Comparison of ENCODE assay signal across 18 cellular contexts in genomic region chr17:41540921-41541625, GRCh38. TPM values are rescaled to one million over a fixed set of nuclear protein-coding genes. Genes with fewer than 3 reads are reported as not detected.
DNase-seq lines count a peak whose midpoint lies in the region; ATAC-seq and TF ChIP-seq lines count a peak whose summit lies in the region.
"Had no signal": no experiment of that assay in that cellular context is flagged by ENCODE, and none has a peak within 500 bp of the region (broad histone marks: within the 10 kb centered on the region; RNA-seq: fewer than 3 reads in every experiment).

No MANE protein-coding gene starts in this region.

- no peak overlapping the region for H3K56ac ChIP-seq in IMR-90 (ENCODE audit: extremely low read depth, insufficient read depth, low read length)

- H3K18ac ChIP-seq in IMR-90 (ENCODE audit: low read depth, low read length) = no peak overlapping the region

- TF ChIP-seq CTCF in IMR-90 (conservative IDR thresholded peaks at IDR 0.05; ENCODE audit: low read depth, low read length) = no peak
- TF ChIP-seq CTCF in VCaP (conservative IDR thresholded peaks at IDR 0.05) = no peak

- no peak overlapping the region for H4K8ac ChIP-seq in IMR-90 (ENCODE audit: low read depth in 2 of 2, low read length in 2 of 2)

- DNase-seq in IMR-90 = peak; percentile 32
- DNase-seq in islet precursor cell = peak; percentile 60
- DNase-seq in NCI-H1694 (lab: John Stamatoyannopoulos, UW) = no peak
- no peak for DNase-seq in GOT3 (lab: John Stamatoyannopoulos, UW)
- DNase-seq: activated CD4-positive, alpha-beta T cell treated with anti-CD3 and anti-CD28 coated beads, Interleukin-2, amount 50 U/mL, for 4 hours; activated naive CD8-positive, alpha-beta T cell treated with anti-CD3 and anti-CD28 coated beads for 36 hours; activated T-cell treated with anti-CD3 and anti-CD28 coated beads, Interleukin-2, amount 50 U/mL, for 4 hours; DND-41 had no signal

- no peak overlapping the region for H3K14ac ChIP-seq in IMR-90 (replicated peaks; ENCODE audit: low read depth, low read length)

- no peak overlapping the region for H3K23ac ChIP-seq in IMR-90 (ENCODE audit: low read depth, low read length)

- no peak overlapping the region for H2AFZ ChIP-seq in IMR-90 (replicated peaks; ENCODE audit: low read length, poor library complexity)

- no peaks in the 10 kb centered on the region for H3K79me1 ChIP-seq in IMR-90 (ENCODE audit: low read depth in 1 of 2, low read length in 2 of 2)

- BruUV-seq in IMR-90 (replicated peaks; lab: Mats Ljungman, UMichigan) = no TSS peak

- ATAC-seq in IMR-90 (ENCODE audit: low read depth) (no peak), HG03469 (IDR thresholded peaks at IDR 0.05; ENCODE audit: unreplicated experiment) (no peak), GM21526 (IDR thresholded peaks at IDR 0.05; ENCODE audit: low FRiP score, unreplicated experiment) (no peak)
- ATAC-seq: activated T-cell treated with anti-CD3 and anti-CD28 coated beads, Interleukin-2, amount 50 U/mL, for 4 hours; left colon had no signal

- no peak overlapping the region for H2BK20ac ChIP-seq in IMR-90 (ENCODE audit: low read depth, low read length)

- no peaks in the 10 kb centered on the region for H3K9me3 ChIP-seq in IMR-90 (ENCODE audit: control insufficient read depth, insufficient read depth, low read length)
- H3K9me3 ChIP-seq: BLaER1 treated with 17β-estradiol and CSF1 and Interleukin-3, amounts not matched to agents 10 nM and 100 nM; thoracic aorta had no signal

- no peak overlapping the region for H2AK9ac ChIP-seq in IMR-90 (replicated peaks; ENCODE audit: low read depth, low read length, poor library complexity)

- H3K4me1 ChIP-seq in IMR-90 (ENCODE audit: control insufficient read depth, insufficient read depth, low read length) = peaks cover 20% of the 10 kb centered on the region
- H3K4me1 ChIP-seq: BLaER1 treated with 17β-estradiol and CSF1 and Interleukin-3, amounts not matched to agents 10 nM and 100 nM had no signal

- no peak overlapping the region for H2BK5ac ChIP-seq in IMR-90 (ENCODE audit: low read depth, low read length, poor library complexity, severe bottlenecking)

- no peak for TF ChIP-seq POLR2A in IMR-90 (IDR thresholded peaks at IDR 0.05; ENCODE audit: low read depth, low read length)

- in situ Hi-C loops in IMR-90 (cut with MboI; ENCODE audit: low sequenced_read_pairs) = no loop called here

- H3K36me3 ChIP-seq in IMR-90 (ENCODE audit: control insufficient read depth, insufficient read depth, low read length) = no peaks in the 10 kb centered on the region
- H3K36me3 ChIP-seq: BLaER1 treated with 17β-estradiol and CSF1 and Interleukin-3, amounts not matched to agents 10 nM and 100 nM; thoracic aorta had no signal

- no peak overlapping the region for H4K5ac ChIP-seq in IMR-90 (ENCODE audit: low read depth, low read length)

- no peaks in the 10 kb centered on the region for H3K27me3 ChIP-seq in IMR-90 (ENCODE audit: control insufficient read depth, insufficient read depth, low read length)
- H3K27me3 ChIP-seq: BLaER1 treated with 17β-estradiol and CSF1 and Interleukin-3, amounts not matched to agents 10 nM and 100 nM had no signal

- peaks cover 11% of the 10 kb centered on the region for H3K9me1 ChIP-seq in IMR-90 (ENCODE audit: insufficient read depth, low read length)

- peak overlapping the region; percentile 36; the same call in 1 of the 2 replicates for H2AK5ac ChIP-seq in IMR-90 (ENCODE audit: low read depth, low read length)

- H3K27ac ChIP-seq in IMR-90 (ENCODE audit: insufficient read depth, low read length) (no peak overlapping the region), VCaP (peak overlapping the region; percentile 66; the same call in 1 of the 2 replicates)
- H3K27ac ChIP-seq: BLaER1 treated with 17β-estradiol and CSF1 and Interleukin-3, amounts not matched to agents 10 nM and 100 nM; thoracic aorta had no signal

- POLR2A ChIA-PET in IMR-90 (lab: Charles Lee; ENCODE audit: unreplicated experiment) = interaction anchor here (0.6 kb wide), 1 partner anchor 123 kb away, joined by 7 read pairs; no protein-coding TSS in a partner anchor

- dilution Hi-C loops in IMR-90 (cut with HindIII; ENCODE audit: low sequenced_read_pairs, unreplicated experiment) = no loop called here

- CTCF ChIA-PET in IMR-90 (lab: Yijun Ruan, JAX) = no interaction called here

- no peak overlapping the region for H4K91ac ChIP-seq in IMR-90 (ENCODE audit: insufficient read depth, low read depth, low read length)

- WGBS in IMR-90 (ENCODE audit: extremely low coverage in 2 of 2, insufficient read length in 1 of 2), 2 experiments = 93% methylated on average over 5 of the region's 10 CpGs; no CpG with 5 or more reads in 1 of the 2 experiments

- no peaks in the 10 kb centered on the region for H4K20me1 ChIP-seq in IMR-90 (ENCODE audit: insufficient read depth, low read length)
- H4K20me1 ChIP-seq: BLaER1 treated with 17β-estradiol and CSF1 and Interleukin-3, amounts not matched to agents 10 nM and 100 nM had no signal

- no peak overlapping the region for H3K4me3 ChIP-seq in IMR-90 (ENCODE audit: insufficient read depth, low read depth, low read length)
- H3K4me3 ChIP-seq: BLaER1 treated with 17β-estradiol and CSF1 and Interleukin-3, amounts not matched to agents 10 nM and 100 nM; smooth muscle cell; thoracic aorta had no signal

- 0 out of 2 replicates have a peak overlapping the region, but pooled peaks have one; percentile 51 for H3K4ac ChIP-seq in IMR-90 (ENCODE audit: low read depth, low read length)

- H3K9ac ChIP-seq in IMR-90 (ENCODE audit: low read depth, low read length) = no peak overlapping the region
- H3K9ac ChIP-seq: BLaER1 treated with 17β-estradiol and CSF1 and Interleukin-3, amounts not matched to agents 10 nM and 100 nM had no signal

- TF ChIP-seq RAD21 in IMR-90 (IDR thresholded peaks at IDR 0.05; ENCODE audit: low read length) = no peak

- no peak overlapping the region for H3K4me2 ChIP-seq in IMR-90 (ENCODE audit: low read depth, low read length)
- H3K4me2 ChIP-seq: BLaER1 treated with 17β-estradiol and CSF1 and Interleukin-3, amounts not matched to agents 10 nM and 100 nM; smooth muscle cell had no signal

- intact Hi-C loops in IMR-90 (cut with micrococcal nuclease) = no loop called here

- H2BK15ac ChIP-seq in IMR-90 (ENCODE audit: low read depth, low read length) = no peak overlapping the region

- H2BK120ac ChIP-seq in IMR-90 (ENCODE audit: low read depth, low read length) = peak overlapping the region; percentile 68

TF ChIP-seq in IMR-90, 13 proteins besides CTCF, POLR2A, EP300 and RAD21:
- TF ChIP-seq MAZ (IDR thresholded peaks at IDR 0.05; ENCODE audit: borderline replicate concordance, low read depth, low read length) = no peak

RNA-seq across cellular contexts. Expression of gene KRT19, which starts 13.0 kb away (rescaled TPM):
- total RNA-seq in IMR-90 (2012; rRNA removed) = 14.7 and 18.1 TPM in 2 replicates
- polyA plus RNA-seq in IMR-90 (2012; rRNA removed) = 12.0 and 12.5 TPM in 2 replicates
- polyA plus RNA-seq in IMR-90 (2012; cell fraction: cytosol; rRNA removed) = 12.7 and 12.8 TPM in 2 replicates
- polyA plus RNA-seq in IMR-90 (2012; cell fraction: nucleus; rRNA removed; ENCODE audit: low replicate concordance) = 5.0 and 8.4 TPM in 2 replicates
- total RNA-seq: activated naive CD8-positive, alpha-beta T cell treated with anti-CD3 and anti-CD28 coated beads for 36 hours had no signal

RNA-seq across cellular contexts. Expression of gene KRT15, which starts 22.4 kb away (rescaled TPM):
- total RNA-seq in IMR-90 (2012; rRNA removed) = 2.9 and 3.6 TPM in 2 replicates
- polyA plus RNA-seq in IMR-90 (2012; rRNA removed) = 5.3 and 7.6 TPM in 2 replicates
- 3.4 and 3.7 TPM in 2 replicates for polyA plus RNA-seq in IMR-90 (2012; cell fraction: cytosol; rRNA removed)
- 17.3 and 18.6 TPM in 2 replicates for polyA plus RNA-seq in IMR-90 (2012; cell fraction: nucleus; rRNA removed; ENCODE audit: low replicate concordance)
- total RNA-seq: activated naive CD8-positive, alpha-beta T cell treated with anti-CD3 and anti-CD28 coated beads for 36 hours; activated T-cell treated with anti-CD3 and anti-CD28 coated beads, Interleukin-2, amount 50 U/mL, for 4 hours had no signal

RNA-seq across cellular contexts. Expression of gene KRT9, which starts 30.8 kb away (rescaled TPM):
- total RNA-seq in IMR-90 (2012; rRNA removed) = not detected in 2 replicates
- not detected in 2 replicates for polyA plus RNA-seq in IMR-90 (2012; rRNA removed)
- not detected in 2 replicates for polyA plus RNA-seq in IMR-90 (2012; cell fraction: cytosol; rRNA removed)
- polyA plus RNA-seq in IMR-90 (2012; cell fraction: nucleus; rRNA removed; ENCODE audit: low replicate concordance) = not detected in 2 replicates
- total RNA-seq: activated naive CD8-positive, alpha-beta T cell treated with anti-CD3 and anti-CD28 coated beads for 36 hours; activated T-cell treated with anti-CD3 and anti-CD28 coated beads, Interleukin-2, amount 50 U/mL, for 4 hours; fibroblast of lung; HT-29; left colon; RPMI7951 had no signal
- polyA plus RNA-seq: fibroblast of lung, smooth muscle cell had no signal

RNA-seq across cellular contexts. Expression of gene KRT13, which starts 35.7 kb away (rescaled TPM):
- total RNA-seq in IMR-90 (2012; rRNA removed) = 0.18 and 0.28 TPM in 2 replicates
- 0.56 and 0.60 TPM in 2 replicates for polyA plus RNA-seq in IMR-90 (2012; rRNA removed)
- polyA plus RNA-seq in IMR-90 (2012; cell fraction: cytosol; rRNA removed) = 0.42 and 0.44 TPM in 2 replicates
- polyA plus RNA-seq in IMR-90 (2012; cell fraction: nucleus; rRNA removed; ENCODE audit: low replicate concordance) = 0.61 and 0.87 TPM in 2 replicates
- total RNA-seq: activated naive CD8-positive, alpha-beta T cell treated with anti-CD3 and anti-CD28 coated beads for 36 hours; activated T-cell treated with anti-CD3 and anti-CD28 coated beads, Interleukin-2, amount 50 U/mL, for 4 hours; fibroblast of lung had no signal
- polyA plus RNA-seq: fibroblast of lung had no signal

RNA-seq across cellular contexts. Expression of gene KRT14, which starts 45.6 kb away (rescaled TPM):
- not detected in 2 replicates for total RNA-seq in IMR-90 (2012; rRNA removed)
- not detected in 2 replicates for polyA plus RNA-seq in IMR-90 (2012; rRNA removed)
- polyA plus RNA-seq in IMR-90 (2012; cell fraction: cytosol; rRNA removed) = not detected in 2 replicates
- polyA plus RNA-seq in IMR-90 (2012; cell fraction: nucleus; rRNA removed; ENCODE audit: low replicate concordance) = 0.06 TPM in 1 of 2 replicates, not detected in the other
- total RNA-seq: activated naive CD8-positive, alpha-beta T cell treated with anti-CD3 and anti-CD28 coated beads for 36 hours; activated T-cell treated with anti-CD3 and anti-CD28 coated beads, Interleukin-2, amount 50 U/mL, for 4 hours; fibroblast of lung; HT-29; RPMI7951 had no signal

Comparison
In these comparisons a context has a peak if more than half of its experiments do, and no peak if none do; other contexts are left out.
1. DNase-seq: peak in IMR-90 (single experiment) and islet precursor cell (single experiment); none in NCI-H1694 (single experiment) and GOT3 (single experiment).